In genomic region chr16:68289621-68290329, GRCh38 we compare ENCODE assay signal across 8 cellular contexts. TPM values are rescaled to one million over a fixed set of nuclear protein-coding genes. Genes with fewer than 3 reads are reported as not detected.
A peak's percentile ranks its signal among the peaks of the same experiment; 100 is the strongest.
DNase-seq lines count a peak whose midpoint lies in the region; ATAC-seq and TF ChIP-seq lines count a peak whose summit lies in the region.

No MANE protein-coding gene starts in this region.

- H3K4me3 ChIP-seq in right atrium auricular region (no peak overlapping the region), lower lobe of right lung (no peak overlapping the region), uterus (no peak overlapping the region)

- H3K4me3 Mint-ChIP-seq in activated CD4-positive, alpha-beta memory T cell treated with anti-CD3 and anti-CD28 coated beads for 36 hours = peak overlapping the region; percentile 12

- no peaks in the 10 kb centered on the region for H3K9me3 ChIP-seq in right atrium auricular region
- no peaks in the 10 kb centered on the region for H3K9me3 ChIP-seq in lower lobe of right lung
- H3K9me3 ChIP-seq in uterus = no peaks in the 10 kb centered on the region

- H3K4me1 ChIP-seq in right atrium auricular region = peaks cover 0 to 55% of the 10 kb centered on the region in 2 donors
- peaks cover 53% of the 10 kb centered on the region for H3K4me1 ChIP-seq in lower lobe of right lung
- no peaks in the 10 kb centered on the region for H3K4me1 ChIP-seq in uterus

- H3K27ac ChIP-seq in right atrium auricular region (peak overlapping the region; percentile 46 to 54), lower lobe of right lung (peak overlapping the region; percentile 47), uterus (peak overlapping the region; percentile 38 to 54)

- peaks cover 84% of the 10 kb centered on the region for H3K4me1 Mint-ChIP-seq in activated CD4-positive, alpha-beta memory T cell treated with anti-CD3 and anti-CD28 coated beads for 36 hours (ENCODE audit: low read depth)

- H3K27me3 Mint-ChIP-seq in activated CD4-positive, alpha-beta memory T cell treated with anti-CD3 and anti-CD28 coated beads for 36 hours = no peaks in the 10 kb centered on the region

- no peak for TF ChIP-seq POLR2A in uterus (IDR thresholded peaks at IDR 0.05)

- H3K36me3 ChIP-seq in right atrium auricular region (peaks cover 73% of the 10 kb centered on the region), lower lobe of right lung (peaks cover 68% of the 10 kb centered on the region), uterus (no peaks in the 10 kb centered on the region)

- ATAC-seq in left ventricle myocardium superior (no peak), HG03175 (IDR thresholded peaks at IDR 0.05; ENCODE audit: unreplicated experiment) (peak; percentile 89), lower lobe of right lung (peak; percentile 11 to 39)

- POLR2A ChIA-PET in activated CD4-positive, alpha-beta memory T cell treated with anti-CD3 and anti-CD28 coated beads for 36 hours (lab: Charles Lee) = interaction anchor here (0.6 to 3.6 kb wide), 8 partner anchors 9 to 205 kb away, joined by 3 to 20 read pairs (median 4); partner anchors contain the start of genes NFATC3, PRMT7, SLC7A6 and SLC7A6OS

- H3K27me3 ChIP-seq in right atrium auricular region (no peaks in the 10 kb centered on the region), lower lobe of right lung (ENCODE audit: low read depth) (no peaks in the 10 kb centered on the region), uterus (no peaks in the 10 kb centered on the region)

- no peaks in the 10 kb centered on the region for H3K9me3 Mint-ChIP-seq in activated CD4-positive, alpha-beta memory T cell treated with anti-CD3 and anti-CD28 coated beads for 36 hours

- no peak for TF ChIP-seq CTCF in right atrium auricular region (IDR thresholded peaks at IDR 0.05)
- TF ChIP-seq CTCF in lower lobe of right lung (IDR thresholded peaks at IDR 0.05) = no peak
- TF ChIP-seq CTCF in uterus (IDR thresholded peaks at IDR 0.05) = no peak

- no peak for DNase-seq in right atrium auricular region (ENCODE audit: low spot score)
- DNase-seq in left ventricle myocardium superior = no peak
- DNase-seq in activated CD4-positive, alpha-beta memory T cell treated with anti-CD3 and anti-CD28 coated beads for 36 hours = peak; percentile 84
- DNase-seq in lower lobe of right lung = no peak
- no peak for DNase-seq in uterus
- no peak for DNase-seq in COR-L47 (lab: John Stamatoyannopoulos, UW)
- DNase-seq in NCI-H524 (lab: John Stamatoyannopoulos, UW) = no peak

- intact Hi-C loops in left ventricle myocardium superior (cut with micrococcal nuclease) (no loop called here), lower lobe of right lung (cut with DNase I) (no loop called here), uterus (cut with DNase I; ENCODE audit: low total_unique reads) (no loop called here)
- intact Hi-C loops in activated CD4-positive, alpha-beta memory T cell treated with anti-CD3 and anti-CD28 coated beads for 36 hours (cut with micrococcal nuclease) = loop anchor here (1.0 kb wide), 2 partner anchors 14 to 21 kb away; partner anchors contain the start of gene SLC7A6OS

- H3K36me3 Mint-ChIP-seq in activated CD4-positive, alpha-beta memory T cell treated with anti-CD3 and anti-CD28 coated beads for 36 hours = peaks cover 54% of the 10 kb centered on the region

- CTCF ChIA-PET in activated CD4-positive, alpha-beta memory T cell treated with anti-CD3 and anti-CD28 coated beads for 36 hours (lab: Charles Lee) = interaction anchor here (0.5 to 15.3 kb wide), 6 partner anchors 15 to 231 kb away, joined by 3 to 237 read pairs (median 8); partner anchors contain the start of genes PRMT7, SLC7A6 and SLC7A6OS

- peak overlapping the region; percentile 93 for H3K27ac Mint-ChIP-seq in activated CD4-positive, alpha-beta memory T cell treated with anti-CD3 and anti-CD28 coated beads for 36 hours

RNA-seq across cellular contexts. Expression of gene SLC7A6OS, which starts 21.0 kb away (rescaled TPM):
- total RNA-seq in right atrium auricular region = 1 to 10 TPM; 6.8 to 8.6 TPM
- 14.2 TPM for total RNA-seq in left ventricle myocardium superior
- total RNA-seq in activated CD4-positive, alpha-beta memory T cell treated with anti-CD3 and anti-CD28 coated beads for 36 hours = 10 to 100 TPM; 20.6 to 22.2 TPM
- total RNA-seq in lower lobe of right lung = 16.8 TPM
- total RNA-seq in uterus = 10 to 100 TPM in 2 of 4 donors, 1 to 10 TPM in 2; 7.6 to 18.9 (median 13.4) TPM

RNA-seq across cellular contexts. Expression of gene PRMT7, which starts 21.0 kb away (rescaled TPM):
- total RNA-seq in right atrium auricular region (10 to 100 TPM; 24.5 to 35.7 TPM), left ventricle myocardium superior (30.9 TPM), lower lobe of right lung (36.1 TPM), uterus (100 to 1,000 TPM in 1 of 4 donors, 10 to 100 TPM in 2, 1 to 10 TPM in 1; 8.2 to 111 (median 66.9) TPM)
- 10 to 100 TPM; 60.4 to 62.8 TPM for total RNA-seq in activated CD4-positive, alpha-beta memory T cell treated with anti-CD3 and anti-CD28 coated beads for 36 hours

RNA-seq across cellular contexts. Expression of gene SLC7A6, which starts 25.4 kb away (rescaled TPM):
- total RNA-seq in right atrium auricular region (10 to 100 TPM; 28.9 to 51.0 TPM), left ventricle myocardium superior (38.2 TPM), lower lobe of right lung (47.1 TPM), uterus (10 to 100 TPM in 2 of 4 donors, 1 to 10 TPM in 2; 6.8 to 40.0 (median 19.6) TPM)
- 10 to 100 TPM; 62.8 to 63.8 TPM for total RNA-seq in activated CD4-positive, alpha-beta memory T cell treated with anti-CD3 and anti-CD28 coated beads for 36 hours

RNA-seq across cellular contexts. Expression of gene PLA2G15, which starts 44.6 kb away (rescaled TPM):
- total RNA-seq in right atrium auricular region (10 to 100 TPM; 28.3 to 29.1 TPM), left ventricle myocardium superior (33.8 TPM), lower lobe of right lung (45.1 TPM), uterus (10 to 100 TPM in 2 of 4 donors, 1 to 10 TPM in 1, under 1 TPM in 1; 0.51 to 22.3 (median 7.9) TPM)
- 1 to 10 TPM; 8.0 to 8.7 TPM for total RNA-seq in activated CD4-positive, alpha-beta memory T cell treated with anti-CD3 and anti-CD28 coated beads for 36 hours

RNA-seq across cellular contexts. Expression of gene ESRP2, which starts 53.8 kb away (rescaled TPM):
- 1 to 10 TPM in 1 of 2 donors, under 1 TPM in 1; 0.59 to 1.2 TPM for total RNA-seq in right atrium auricular region
- 0.87 TPM for total RNA-seq in left ventricle myocardium superior
- under 1 TPM; 0.27 to 0.59 TPM for total RNA-seq in activated CD4-positive, alpha-beta memory T cell treated with anti-CD3 and anti-CD28 coated beads for 36 hours
- 64.5 TPM for total RNA-seq in lower lobe of right lung
- total RNA-seq in uterus = 1 to 10 TPM in 1 of 4 donors, under 1 TPM in 3; 0.26 to 5.3 (median 0.50) TPM
